Comparison of ENCODE assay signal across 2 cellular contexts in the genomic region with DNA sequence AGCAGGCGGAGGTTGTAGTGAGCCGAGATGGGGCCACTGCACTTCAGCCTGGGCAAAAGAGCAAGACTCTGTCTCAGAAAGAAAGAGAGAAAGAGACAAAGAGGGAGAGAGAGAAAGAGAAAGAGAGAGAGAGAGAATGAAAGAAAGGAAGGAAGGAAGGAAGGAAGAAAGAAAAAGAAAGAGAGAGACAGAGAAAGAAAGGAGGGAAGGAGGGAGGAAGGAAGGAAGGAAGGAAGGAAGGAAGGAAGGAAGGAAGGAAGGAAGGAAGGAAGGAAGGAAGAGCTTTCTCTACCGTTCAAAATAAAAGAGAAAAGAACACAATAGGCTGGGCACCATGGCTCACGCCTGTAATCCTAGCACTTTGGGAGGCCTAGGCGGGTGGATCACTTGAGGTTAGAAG.
A peak's percentile ranks its signal among the peaks of the same experiment; 100 is the strongest.
TF ChIP-seq lines count a peak whose summit lies in the region.

No MANE protein-coding gene starts in this region.

TF ChIP-seq in HEK293, 187 proteins besides CTCF, POLR2A, EP300 and RAD21:
- TF ChIP-seq ZNF366 (tag by site-specific recombination; conservative IDR thresholded peaks at IDR 0.05): peak; percentile 93

TF ChIP-seq in K562, 482 proteins besides CTCF, POLR2A, EP300 and RAD21:
- TF ChIP-seq, protein P1, sequence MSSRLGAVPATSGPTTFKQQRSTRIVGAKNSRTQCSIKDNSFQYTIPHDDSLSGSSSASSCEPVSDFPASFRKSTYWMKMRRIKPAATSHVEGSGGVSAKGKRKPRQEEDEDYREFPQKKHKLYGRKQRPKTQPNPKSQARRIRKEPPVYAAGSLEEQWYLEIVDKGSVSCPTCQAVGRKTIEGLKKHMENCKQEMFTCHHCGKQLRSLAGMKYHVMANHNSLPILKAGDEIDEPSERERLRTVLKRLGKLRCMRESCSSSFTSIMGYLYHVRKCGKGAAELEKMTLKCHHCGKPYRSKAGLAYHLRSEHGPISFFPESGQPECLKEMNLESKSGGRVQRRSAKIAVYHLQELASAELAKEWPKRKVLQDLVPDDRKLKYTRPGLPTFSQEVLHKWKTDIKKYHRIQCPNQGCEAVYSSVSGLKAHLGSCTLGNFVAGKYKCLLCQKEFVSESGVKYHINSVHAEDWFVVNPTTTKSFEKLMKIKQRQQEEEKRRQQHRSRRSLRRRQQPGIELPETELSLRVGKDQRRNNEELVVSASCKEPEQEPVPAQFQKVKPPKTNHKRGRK (tag; IDR thresholded peaks at IDR 0.05): peak; percentile 65; the same call in 1 of the 2 replicates
